In genomic region chr6:148203281-148203925, GRCh38 we compare ENCODE assay signal across 10 cellular contexts.
DNase-seq lines count a peak whose midpoint lies in the region; ATAC-seq and TF ChIP-seq lines count a peak whose summit lies in the region.
"Had no signal": no experiment of that assay in that cellular context is flagged by ENCODE, and none has a peak within 500 bp of the region (broad histone marks: within the 10 kb centered on the region; RNA-seq: fewer than 3 reads in every experiment).

No MANE protein-coding gene starts in this region.

- peak; percentile 20 for ATAC-seq in HG03064 (IDR thresholded peaks at IDR 0.05; ENCODE audit: low read depth, unreplicated experiment)
- ATAC-seq in activated naive CD8-positive, alpha-beta T cell treated with anti-CD3 and anti-CD28 coated beads, Interleukin-2, amount 50 U/mL, for 24 hours: no peak
- ATAC-seq in natural killer cell: no peak
- ATAC-seq in GM18873 (IDR thresholded peaks at IDR 0.05; ENCODE audit: low FRiP score, unreplicated experiment): no peak
- no peak for ATAC-seq in GM18517 (IDR thresholded peaks at IDR 0.05; ENCODE audit: unreplicated experiment)
- ATAC-seq: HepG2 had no signal

- no peak for TF ChIP-seq CTCF in natural killer cell (IDR thresholded peaks at IDR 0.05)

- H3K4me1 Mint-ChIP-seq in activated naive CD8-positive, alpha-beta T cell treated with anti-CD3 and anti-CD28 coated beads, Interleukin-2, amount 50 U/mL, for 24 hours: peaks cover 35% of the 10 kb centered on the region
- peaks cover 12 to 29% of the 10 kb centered on the region in 2 donors for H3K4me1 Mint-ChIP-seq in natural killer cell

- intact Hi-C loops in natural killer cell (cut with micrococcal nuclease): no loop called here

- H3K27ac Mint-ChIP-seq in activated naive CD8-positive, alpha-beta T cell treated with anti-CD3 and anti-CD28 coated beads, Interleukin-2, amount 50 U/mL, for 24 hours: peak overlapping the region; percentile 97
- H3K27ac Mint-ChIP-seq in natural killer cell: peak overlapping the region; percentile 59 to 63

- H3K4me3 Mint-ChIP-seq in activated naive CD8-positive, alpha-beta T cell treated with anti-CD3 and anti-CD28 coated beads, Interleukin-2, amount 50 U/mL, for 24 hours: peak overlapping the region; percentile 69
- peak overlapping the region; percentile 37 for H3K4me3 Mint-ChIP-seq in natural killer cell

- H3K9me3 Mint-ChIP-seq in activated naive CD8-positive, alpha-beta T cell treated with anti-CD3 and anti-CD28 coated beads, Interleukin-2, amount 50 U/mL, for 24 hours: peaks cover 23% of the 10 kb centered on the region
- H3K9me3 Mint-ChIP-seq in natural killer cell: peaks cover 5 to 16% of the 10 kb centered on the region in 2 donors

- DNase-seq in Daoy (ENCODE audit: low read depth): peak; percentile 59
- no peak for DNase-seq in activated naive CD8-positive, alpha-beta T cell treated with anti-CD3 and anti-CD28 coated beads, Interleukin-2, amount 50 U/mL, for 24 hours
- no peak for DNase-seq in natural killer cell
- no peak for DNase-seq in NCI-H2081 treated with DMSO at 0.1 percent for 48 hours (lab: John Stamatoyannopoulos, UW)
- no peak for DNase-seq in NCI-H146 treated with DMSO at 0.1 percent for 48 hours (lab: John Stamatoyannopoulos, UW; ENCODE audit: unreplicated experiment)
- DNase-seq: DMS79 had no signal

- H3K36me3 Mint-ChIP-seq in activated naive CD8-positive, alpha-beta T cell treated with anti-CD3 and anti-CD28 coated beads, Interleukin-2, amount 50 U/mL, for 24 hours (ENCODE audit: low read depth): peaks cover 2% of the 10 kb centered on the region
- H3K36me3 Mint-ChIP-seq in natural killer cell: no peaks in the 10 kb centered on the region

- H3K27me3 Mint-ChIP-seq in activated naive CD8-positive, alpha-beta T cell treated with anti-CD3 and anti-CD28 coated beads, Interleukin-2, amount 50 U/mL, for 24 hours: peaks cover 81% of the 10 kb centered on the region
- peaks cover 7 to 11% of the 10 kb centered on the region in 2 donors for H3K27me3 Mint-ChIP-seq in natural killer cell (ENCODE audit: low read depth in 2 of 2)
